ENCODE assay signal across 8 cellular contexts in genomic region chr7:26864309-26865093, GRCh38. TPM values are rescaled to one million over a fixed set of nuclear protein-coding genes. Genes with fewer than 3 reads are reported as not detected.
DNase-seq lines count a peak whose midpoint lies in the region; ATAC-seq and TF ChIP-seq lines count a peak whose summit lies in the region.

Gene SKAP2 (minus strand): TSS chr7:26864590. CDS start chr7:26864429, 161 bp downstream.

- H3K27me3 Mint-ChIP-seq in central memory CD8-positive, alpha-beta T cell, result peaks cover 11% of the 10 kb centered on the region

- ATAC-seq in GM18861 (IDR thresholded peaks at IDR 0.05; ENCODE audit: unreplicated experiment) (peak; percentile 81), HG03097 (IDR thresholded peaks at IDR 0.05; ENCODE audit: low FRiP score, unreplicated experiment) (peak; percentile 89)
- peak; percentile 88 for ATAC-seq in central memory CD8-positive, alpha-beta T cell (replicated peaks; ENCODE audit: extremely low read depth, poor library complexity, severe bottlenecking)

- H3K27me3 ChIP-seq in A673 (replicated peaks; ENCODE audit: insufficient read depth, low read depth, low read length, poor library complexity) (peaks cover 60% of the 10 kb centered on the region), spleen (replicated peaks in 1 of 7) (no peaks in the 10 kb centered on the region)

- peaks cover 6% of the 10 kb centered on the region for H3K36me3 Mint-ChIP-seq in central memory CD8-positive, alpha-beta T cell (ENCODE audit: insufficient read depth)

- WGBS in spleen, 5 donors, result 0 to 1% (median 1%) methylated on average over 49 to 52 of the region's 52 CpGs

- H3K4me1 Mint-ChIP-seq in central memory CD8-positive, alpha-beta T cell, result peaks cover 15% of the 10 kb centered on the region

- peak within 1 kb of the TSS; percentile 55 for H3K4me3 ChIP-seq in A673 (ENCODE audit: low read depth, low read length, poor library complexity, severe bottlenecking)
- peak within 1 kb of the TSS; percentile 59 to 96 (median 72) for H3K4me3 ChIP-seq in spleen

- H3K27ac ChIP-seq in A673 (ENCODE audit: low read depth, low read length, poor library complexity, severe bottlenecking), result no peak within 1 kb of the TSS
- peak within 1 kb of the TSS; percentile 93 to 100 (median 99) for H3K27ac ChIP-seq in spleen

- H3K36me3 ChIP-seq in A673 (ENCODE audit: insufficient read depth, low read length, poor library complexity, severe bottlenecking) (no peaks in the 10 kb centered on the region), spleen (no peaks in the 10 kb centered on the region)

- H3K9me3 ChIP-seq in A673 (ENCODE audit: low read depth, low read length, poor library complexity, severe bottlenecking) (no peaks in the 10 kb centered on the region), spleen (no peaks in the 10 kb centered on the region)

- BruUV-seq in A673 (replicated peaks; lab: Mats Ljungman, UMichigan), result no TSS peak

- CTCF ChIA-PET in A673 (lab: Charles Lee), result no interaction called here

- POLR2A ChIA-PET in A673 (lab: Charles Lee; ENCODE audit: low non-redundant PET), result interaction anchor here (0.6 kb wide), 1 partner anchor 91 kb away, joined by 8 read pairs; no protein-coding TSS in a partner anchor

- intact Hi-C loops in A673 (cut with micrococcal nuclease; ENCODE audit: unreplicated experiment) (no loop called here), spleen (cut with DNase I; ENCODE audit: low total_unique reads) (no loop called here)

- peak within 1 kb of the TSS; percentile 74 for H3K27ac Mint-ChIP-seq in central memory CD8-positive, alpha-beta T cell (ENCODE audit: low read depth)

- DNase-seq in A673 (ENCODE audit: low spot score), result peak; percentile 95
- peak; percentile 98 for DNase-seq in NCI-H2227 (lab: John Stamatoyannopoulos, UW; ENCODE audit: unreplicated experiment)
- peak; percentile 59 for DNase-seq in activated CD4-positive, CD25-positive, alpha-beta regulatory T cell treated with anti-CD3 and anti-CD28 coated beads, Interleukin-2, amount 50 U/mL, for 16 hours (ENCODE audit: low read depth, low spot score)
- peak; percentile 72 to 75 for DNase-seq in central memory CD8-positive, alpha-beta T cell (ENCODE audit: low spot score in 2 of 2)
- DNase-seq in inferior parietal cortex (ENCODE audit: extremely low spot score), result peak; percentile 95
- peak; percentile 99 for DNase-seq in spleen

- H3K4me3 Mint-ChIP-seq in central memory CD8-positive, alpha-beta T cell, result peak within 1 kb of the TSS; percentile 85

- H3K9me3 Mint-ChIP-seq in central memory CD8-positive, alpha-beta T cell, result peaks cover 5% of the 10 kb centered on the region

- TF ChIP-seq POLR2A in spleen (IDR thresholded peaks at IDR 0.05), result peak; percentile 38 to 98 (median 86)

- TF ChIP-seq CTCF in A673 (conservative IDR thresholded peaks at IDR 0.05; ENCODE audit: low read depth, low read length) (no peak), spleen (IDR thresholded peaks at IDR 0.05 in 8 of 11, conservative IDR thresholded peaks at IDR 0.05 in 3 of 11) (peak in 1 of 11 experiments; percentile 16)

- H3K4me1 ChIP-seq in A673 (ENCODE audit: insufficient read depth, low read length, poor library complexity, severe bottlenecking) (no peaks in the 10 kb centered on the region), spleen (peaks cover 6 to 51% (median 31%) of the 10 kb centered on the region in 6 donors)

RNA-seq across cellular contexts. Expression of gene SKAP2, which starts in this region (rescaled TPM):
- total RNA-seq in A673 (2021) (0.56 and 1.7 TPM in 2 replicates), spleen (10 to 100 TPM; 58.4 to 87.2 (median 65.6) TPM)
- polyA plus RNA-seq in spleen, result 10 to 100 TPM; 14.8 to 29.9 (median 25.2) TPM

Comparison
In these comparisons a context has a peak if more than half of its experiments do, and no peak if none do; other contexts are left out.
1. RNA of gene SKAP2 (total RNA-seq): 58.4 to 87.2 TPM in spleen; 0.56 to 1.7 TPM in A673; every median in the first group is over 10 times any median in the second.
2. Peak in every context shown above with its lines, with median percentiles within 50 percentile points of each other: DNase-seq and ATAC-seq.